In the genomic region with DNA sequence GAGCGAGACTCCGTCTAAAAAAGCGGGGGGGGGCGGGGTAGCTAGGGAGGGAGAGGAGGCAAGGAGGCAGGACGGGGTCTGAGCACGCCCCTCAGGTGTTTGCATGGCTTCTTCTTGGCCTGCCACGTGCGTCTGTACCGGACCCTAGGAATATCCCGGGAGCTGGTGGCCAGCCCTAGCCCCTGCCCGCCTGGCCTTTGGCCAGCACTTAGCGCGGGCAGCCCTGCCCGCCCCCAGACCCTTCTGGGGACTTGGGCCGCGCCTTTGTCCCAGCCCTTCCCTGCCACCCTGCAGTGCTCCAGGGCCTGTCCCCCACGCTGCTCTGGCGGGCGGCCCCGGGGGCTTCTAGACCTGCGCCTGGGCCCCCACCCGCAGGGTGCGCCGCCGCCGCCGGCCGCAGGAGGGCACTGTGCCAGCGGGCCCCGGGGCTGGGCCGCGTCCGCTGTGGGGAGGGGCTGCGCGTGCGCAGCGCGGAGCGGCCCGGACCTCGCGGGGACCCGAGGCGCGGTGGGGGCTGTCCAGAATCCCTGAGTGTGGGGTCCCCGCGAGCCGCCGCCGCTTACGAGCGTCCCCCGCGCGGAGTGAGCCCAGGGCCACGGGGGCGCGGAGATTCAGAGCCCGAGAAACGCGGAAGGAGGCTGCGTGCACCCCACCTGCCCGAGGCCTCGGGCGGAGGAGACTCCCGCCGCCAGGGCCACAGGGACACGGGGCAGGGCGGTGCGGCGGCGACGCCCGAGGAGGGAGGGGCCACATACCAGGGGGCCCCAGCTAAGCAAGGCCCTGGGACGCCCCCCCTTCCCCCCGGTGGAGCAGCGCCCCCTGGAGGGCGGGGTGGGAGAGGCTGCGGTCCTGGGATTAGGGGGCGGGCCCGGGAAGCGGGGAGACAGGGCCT, we compare ENCODE assay signal across 1 cellular context.
A peak's percentile ranks its signal among the peaks of the same experiment; 100 is the strongest.
TF ChIP-seq lines count a peak whose summit lies in the region.

No MANE protein-coding gene starts in this region.

TF ChIP-seq in HepG2, 621 proteins besides CTCF, POLR2A, EP300 and RAD21 (continued from another document and continues in another):
- TF ChIP-seq GTF3A (CRISPR knock-in tag; conservative IDR thresholded peaks at IDR 0.05) (no peak), ZBTB14 (CRISPR knock-in tag; IDR thresholded peaks at IDR 0.05) (peak; percentile 53), NFRKB (IDR thresholded peaks at IDR 0.05) (no peak), TERF1 (CRISPR knock-in tag; IDR thresholded peaks at IDR 0.05) (no peak), ZBTB21 (CRISPR knock-in tag; IDR thresholded peaks at IDR 0.05) (no peak), TEAD3 (CRISPR knock-in tag; optimal IDR thresholded peaks at IDR 0.05; ENCODE audit: borderline replicate concordance) (peak; percentile 84), ZNF234 (CRISPR knock-in tag; conservative IDR thresholded peaks at IDR 0.05) (no peak), ATF4 (CRISPR knock-in tag; IDR thresholded peaks at IDR 0.05) (peak in 1 of 2 experiments; percentile 20; a peak in 1 of 4 replicates), ZNF180 (CRISPR knock-in tag; IDR thresholded peaks at IDR 0.05; ENCODE audit: borderline replicate concordance, low read depth) (0 out of 2 replicates have a peak, but pooled peaks have one; percentile 52), ZNF10 (CRISPR knock-in tag; IDR thresholded peaks at IDR 0.05; ENCODE audit: borderline replicate concordance, low read depth) (no peak), BRF2 (CRISPR knock-in tag; IDR thresholded peaks at IDR 0.05) (peak; percentile 86; the same call in 1 of the 2 replicates), ZNF740 (CRISPR knock-in tag; IDR thresholded peaks at IDR 0.05) (peak; percentile 98), HBP1 (CRISPR knock-in tag; IDR thresholded peaks at IDR 0.05; ENCODE audit: low read depth) (0 out of 2 replicates have a peak, but pooled peaks have one; percentile 51), GRHL1 (CRISPR knock-in tag; conservative IDR thresholded peaks at IDR 0.05) (no peak), GPN1 (CRISPR knock-in tag; IDR thresholded peaks at IDR 0.05; ENCODE audit: borderline replicate concordance) (no peak), ZNF567 (CRISPR knock-in tag; IDR thresholded peaks at IDR 0.05; ENCODE audit: borderline replicate concordance) (peak; percentile 51; the same call in 1 of the 2 replicates), SNAPC5 (CRISPR knock-in tag; IDR thresholded peaks at IDR 0.05; ENCODE audit: borderline replicate concordance) (no peak), ZNF430 (CRISPR knock-in tag; IDR thresholded peaks at IDR 0.05) (peak; percentile 51; the same call in 1 of the 2 replicates), ZNF296 (CRISPR knock-in tag; conservative IDR thresholded peaks at IDR 0.05) (peak; percentile 51; the same call in 1 of the 2 replicates), KDM6A (CRISPR knock-in tag; IDR thresholded peaks at IDR 0.05; ENCODE audit: low read depth) (no peak), POLR2AphosphoS5 (IDR thresholded peaks at IDR 0.05; ENCODE audit: low read depth, low read length) (peak; percentile 19; the same call in 1 of the 2 replicates), ATRX (CRISPR knock-in tag; IDR thresholded peaks at IDR 0.05; ENCODE audit: borderline replicate concordance) (no peak), JUNB (CRISPR knock-in tag; IDR thresholded peaks at IDR 0.05; ENCODE audit: borderline replicate concordance) (peak; percentile 46), CREBL2 (CRISPR knock-in tag; IDR thresholded peaks at IDR 0.05; ENCODE audit: borderline replicate concordance) (peak; percentile 91; the same call in 1 of the 2 replicates), ZNF709 (CRISPR knock-in tag; IDR thresholded peaks at IDR 0.05) (peak; percentile 66; the same call in 1 of the 2 replicates), SCMH1 (CRISPR knock-in tag; IDR thresholded peaks at IDR 0.05; ENCODE audit: borderline replicate concordance) (no peak), ZNF451 (CRISPR knock-in tag; IDR thresholded peaks at IDR 0.05) (no peak), PCBP1 (IDR thresholded peaks at IDR 0.05; ENCODE audit: borderline replicate concordance, low read depth, low read length) (0 out of 2 replicates have a peak, but pooled peaks have one; percentile 36), HNRNPLL (IDR thresholded peaks at IDR 0.05; ENCODE audit: low read depth, low read length, poor library complexity, severe bottlenecking) (peak; percentile 53), FIP1L1 (IDR thresholded peaks at IDR 0.05; ENCODE audit: borderline replicate concordance, insufficient read depth, low read depth, low read length) (no peak), ZKSCAN8 (CRISPR knock-in tag; IDR thresholded peaks at IDR 0.05; ENCODE audit: borderline replicate concordance) (no peak), PATZ1 (CRISPR knock-in tag; IDR thresholded peaks at IDR 0.05) (peak; percentile 97), BRD4 (CRISPR knock-in tag; IDR thresholded peaks at IDR 0.05) (0 out of 2 replicates have a peak, but pooled peaks have one; percentile 35), ZFX (CRISPR knock-in tag; IDR thresholded peaks at IDR 0.05; ENCODE audit: low read depth) (peak; percentile 86), ZFP41 (CRISPR knock-in tag; IDR thresholded peaks at IDR 0.05; ENCODE audit: borderline replicate concordance) (no peak), NFE2 (CRISPR knock-in tag; IDR thresholded peaks at IDR 0.05) (0 out of 2 replicates have a peak, but pooled peaks have one; percentile 16), NCOA1 (CRISPR knock-in tag; IDR thresholded peaks at IDR 0.05) (peak; percentile 59; the same call in 1 of the 2 replicates), SMAD3 (CRISPR knock-in tag; IDR thresholded peaks at IDR 0.05) (peak; percentile 61; the same call in 1 of the 2 replicates), ZNF614 (CRISPR knock-in tag; IDR thresholded peaks at IDR 0.05; ENCODE audit: borderline replicate concordance) (no peak; the same call in 1 of the 2 replicates), ZNF484 (CRISPR knock-in tag; IDR thresholded peaks at IDR 0.05; ENCODE audit: borderline replicate concordance, low read depth) (0 out of 2 replicates have a peak, but pooled peaks have one; percentile 77)
- TF ChIP-seq, protein P1, sequence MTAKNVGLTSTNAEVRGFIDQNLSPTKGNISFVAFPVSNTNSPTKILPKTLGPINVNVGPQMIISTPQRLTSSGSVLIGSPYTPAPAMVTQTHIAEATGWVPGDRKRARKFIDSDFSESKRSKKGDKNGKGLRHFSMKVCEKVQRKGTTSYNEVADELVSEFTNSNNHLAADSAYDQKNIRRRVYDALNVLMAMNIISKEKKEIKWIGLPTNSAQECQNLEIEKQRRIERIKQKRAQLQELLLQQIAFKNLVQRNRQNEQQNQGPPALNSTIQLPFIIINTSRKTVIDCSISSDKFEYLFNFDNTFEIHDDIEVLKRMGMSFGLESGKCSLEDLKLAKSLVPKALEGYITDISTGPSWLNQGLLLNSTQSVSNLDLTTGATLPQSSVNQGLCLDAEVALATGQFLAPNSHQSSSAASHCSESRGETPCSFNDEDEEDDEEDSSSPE (CRISPR knock-in tag; IDR thresholded peaks at IDR 0.05): peak; percentile 81
- TF ChIP-seq, protein P2, sequence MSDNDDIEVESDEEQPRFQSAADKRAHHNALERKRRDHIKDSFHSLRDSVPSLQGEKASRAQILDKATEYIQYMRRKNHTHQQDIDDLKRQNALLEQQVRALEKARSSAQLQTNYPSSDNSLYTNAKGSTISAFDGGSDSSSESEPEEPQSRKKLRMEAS (IDR thresholded peaks at IDR 0.05): peak; percentile 91
- TF ChIP-seq, protein P3, sequence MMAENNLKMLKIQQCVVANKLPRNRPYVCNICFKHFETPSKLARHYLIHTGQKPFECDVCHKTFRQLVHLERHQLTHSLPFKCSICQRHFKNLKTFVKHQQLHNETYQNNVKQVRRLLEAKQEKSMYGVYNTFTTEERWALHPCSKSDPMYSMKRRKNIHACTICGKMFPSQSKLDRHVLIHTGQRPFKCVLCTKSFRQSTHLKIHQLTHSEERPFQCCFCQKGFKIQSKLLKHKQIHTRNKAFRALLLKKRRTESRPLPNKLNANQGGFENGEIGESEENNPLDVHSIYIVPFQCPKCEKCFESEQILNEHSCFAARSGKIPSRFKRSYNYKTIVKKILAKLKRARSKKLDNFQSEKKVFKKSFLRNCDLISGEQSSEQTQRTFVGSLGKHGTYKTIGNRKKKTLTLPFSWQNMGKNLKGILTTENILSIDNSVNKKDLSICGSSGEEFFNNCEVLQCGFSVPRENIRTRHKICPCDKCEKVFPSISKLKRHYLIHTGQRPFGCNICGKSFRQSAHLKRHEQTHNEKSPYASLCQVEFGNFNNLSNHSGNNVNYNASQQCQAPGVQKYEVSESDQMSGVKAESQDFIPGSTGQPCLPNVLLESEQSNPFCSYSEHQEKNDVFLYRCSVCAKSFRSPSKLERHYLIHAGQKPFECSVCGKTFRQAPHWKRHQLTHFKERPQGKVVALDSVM (CRISPR knock-in tag; IDR thresholded peaks at IDR 0.05): peak; percentile 12; the same call in 1 of the 2 replicates
